Comparison of ENCODE assay signal across 1 cellular context in the genomic region with DNA sequence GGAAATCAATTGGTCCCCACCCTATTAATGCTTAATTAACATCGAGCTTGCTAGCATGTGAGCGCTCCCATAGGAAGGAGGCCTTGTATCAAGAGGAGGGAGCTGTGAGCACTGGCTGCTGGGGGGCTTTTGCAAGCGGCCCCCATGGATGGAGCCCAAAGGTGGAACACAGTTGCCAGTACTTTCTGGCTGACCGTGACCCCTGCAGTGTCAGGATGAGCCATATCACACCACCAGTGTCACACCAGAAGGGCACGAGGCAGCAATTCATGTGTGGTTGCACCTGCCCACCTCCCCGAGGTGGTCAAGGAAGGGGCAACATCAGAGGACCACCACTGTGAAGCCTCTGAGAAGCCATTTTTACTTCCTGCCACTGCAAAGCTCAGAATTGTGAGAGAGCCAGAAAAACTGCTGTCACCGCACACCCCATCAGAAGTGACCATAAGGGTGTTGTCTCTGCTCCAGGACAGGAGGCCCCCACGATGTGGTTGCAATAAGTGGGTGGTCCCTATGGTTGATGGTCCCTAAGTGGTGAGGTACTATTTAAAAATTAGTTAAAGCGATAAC.
TF ChIP-seq lines count a peak whose summit lies in the region.

No MANE protein-coding gene starts in this region.

TF ChIP-seq in H1, 55 proteins besides CTCF, POLR2A, EP300 and RAD21 (continued from another document):
- TF ChIP-seq EGR1 (IDR thresholded peaks at IDR 0.05; ENCODE audit: borderline replicate concordance, low read depth, low read length) (no peak), JUND (IDR thresholded peaks at IDR 0.05; ENCODE audit: low read length) (no peak), TEAD4 (IDR thresholded peaks at IDR 0.05; ENCODE audit: low read depth, low read length) (no peak)
TF ChIP-seq in H1: peak in this region for 0.
